Comparison of ENCODE assay signal across 12 cellular contexts in the genomic region with DNA sequence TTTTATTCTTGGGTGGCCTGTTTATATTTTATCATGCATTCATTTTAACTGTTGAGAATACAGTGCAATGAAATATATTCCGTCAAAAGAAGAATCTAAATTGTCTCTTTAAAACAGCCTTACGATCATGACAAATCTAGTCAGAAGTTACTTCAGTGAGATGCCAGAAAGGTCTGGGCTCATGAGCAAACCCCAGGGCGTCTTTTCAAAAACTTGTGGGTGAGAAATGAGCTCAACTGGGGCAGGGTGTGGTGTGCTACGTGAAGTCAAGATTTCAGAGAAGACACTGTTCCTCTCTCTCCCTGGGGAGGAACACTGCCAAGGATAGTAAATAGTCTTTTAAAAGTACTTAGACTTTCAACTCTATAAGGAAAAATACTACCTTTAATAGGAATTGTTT. TPM values are rescaled to one million over a fixed set of nuclear protein-coding genes. Genes with fewer than 3 reads are reported as not detected.
DNase-seq lines count a peak whose midpoint lies in the region; ATAC-seq and TF ChIP-seq lines count a peak whose summit lies in the region.
"Had no signal": no experiment of that assay in that cellular context is flagged by ENCODE, and none has a peak within 500 bp of the region (broad histone marks: within the 10 kb centered on the region; RNA-seq: fewer than 3 reads in every experiment).

No MANE protein-coding gene starts in this region.

- DNase-seq in ELR (ENCODE audit: low read depth) (peak; percentile 48), astrocyte of the hippocampus (ENCODE audit: low read depth, low spot score) (peak; percentile 21), Right ventricle myocardium superior (no peak), sciatic nerve (ENCODE audit: low spot score) (no peak), WERI-Rb-1 (no peak), DMS153 (lab: John Stamatoyannopoulos, UW) (no peak), HPDE6-E6E7 (ENCODE audit: extremely low spot score) (no peak)
- DNase-seq: CD4-positive, alpha-beta T cell; foreskin melanocyte; NCI-H1092 treated with DMSO at 0.1 percent for 48 hours; stimulated activated CD4-positive, alpha-beta T cell treated with anti-CD3 and anti-CD28 coated beads, Interleukin-12 subunit alpha, Interleukin-12 subunit beta, amount 100 ng/mL, for 4 hours had no signal

- no peak overlapping the region for H3K27ac ChIP-seq in WERI-Rb-1

- no peak overlapping the region for H3K4me3 ChIP-seq in WERI-Rb-1 (ENCODE audit: low read depth, low read length)

- TF ChIP-seq CTCF in WERI-Rb-1 (IDR thresholded peaks at IDR 0.05; ENCODE audit: low read depth, low read length), result no peak

- intact Hi-C loops in Right ventricle myocardium superior (cut with DNase I) (no loop called here), sciatic nerve (cut with DNase I) (no loop called here)

- no peaks in the 10 kb centered on the region for H3K36me3 ChIP-seq in WERI-Rb-1

- peaks cover 2% of the 10 kb centered on the region for H3K9me3 ChIP-seq in WERI-Rb-1 (ENCODE audit: severe bottlenecking)

- ATAC-seq in Right ventricle myocardium superior (ENCODE audit: poor library complexity), result peak; percentile 72
- peak; percentile 93 for ATAC-seq in sciatic nerve
- no peak for ATAC-seq in HG02884 (IDR thresholded peaks at IDR 0.05; ENCODE audit: unreplicated experiment)

- H3K27me3 ChIP-seq in WERI-Rb-1 (ENCODE audit: insufficient read depth, low read depth, severe bottlenecking), result no peaks in the 10 kb centered on the region

RNA-seq across cellular contexts. Expression of a gene that starts 13.4 kb away (rescaled TPM):
- total RNA-seq in Right ventricle myocardium superior (27.4 TPM), sciatic nerve (70.9 TPM)

RNA-seq across cellular contexts. Expression of a gene that starts 50.6 kb away (rescaled TPM):
- total RNA-seq in Right ventricle myocardium superior (18.6 TPM), sciatic nerve (37.4 TPM)

Comparison
In these comparisons a context has a peak if more than half of its experiments do, and no peak if none do; other contexts are left out.
1. DNase-seq: peak in ELR (single experiment) and astrocyte of the hippocampus (single experiment); none in Right ventricle myocardium superior (single experiment), sciatic nerve (single experiment), WERI-Rb-1 (single experiment), DMS153 (single experiment) and HPDE6-E6E7 (single experiment).